Comparison of ENCODE assay signal across 1 cellular context in the genomic region with DNA sequence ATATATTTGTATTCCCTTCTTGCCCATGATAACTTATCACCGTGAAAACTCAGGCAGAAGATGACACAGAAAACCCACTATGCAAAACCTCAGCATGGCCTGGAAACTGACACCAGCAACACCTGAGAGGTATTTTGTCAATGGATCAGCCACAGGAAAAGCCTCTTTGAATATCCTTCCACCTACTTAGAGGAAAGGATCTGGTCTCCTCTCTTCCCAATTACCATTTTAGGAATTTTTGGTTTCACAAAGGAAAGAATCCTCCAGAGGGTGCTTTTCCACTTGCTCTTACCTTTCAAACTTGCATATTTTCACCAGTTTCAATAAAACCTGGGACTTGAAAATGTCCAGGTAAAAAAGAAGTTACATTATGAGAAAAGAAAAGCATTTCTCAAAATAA.
TF ChIP-seq lines count a peak whose summit lies in the region.

No MANE protein-coding gene starts in this region.

TF ChIP-seq in GM23338, 12 proteins besides CTCF, POLR2A, EP300 and RAD21 (continued from another document):
- TF ChIP-seq, protein P1, sequence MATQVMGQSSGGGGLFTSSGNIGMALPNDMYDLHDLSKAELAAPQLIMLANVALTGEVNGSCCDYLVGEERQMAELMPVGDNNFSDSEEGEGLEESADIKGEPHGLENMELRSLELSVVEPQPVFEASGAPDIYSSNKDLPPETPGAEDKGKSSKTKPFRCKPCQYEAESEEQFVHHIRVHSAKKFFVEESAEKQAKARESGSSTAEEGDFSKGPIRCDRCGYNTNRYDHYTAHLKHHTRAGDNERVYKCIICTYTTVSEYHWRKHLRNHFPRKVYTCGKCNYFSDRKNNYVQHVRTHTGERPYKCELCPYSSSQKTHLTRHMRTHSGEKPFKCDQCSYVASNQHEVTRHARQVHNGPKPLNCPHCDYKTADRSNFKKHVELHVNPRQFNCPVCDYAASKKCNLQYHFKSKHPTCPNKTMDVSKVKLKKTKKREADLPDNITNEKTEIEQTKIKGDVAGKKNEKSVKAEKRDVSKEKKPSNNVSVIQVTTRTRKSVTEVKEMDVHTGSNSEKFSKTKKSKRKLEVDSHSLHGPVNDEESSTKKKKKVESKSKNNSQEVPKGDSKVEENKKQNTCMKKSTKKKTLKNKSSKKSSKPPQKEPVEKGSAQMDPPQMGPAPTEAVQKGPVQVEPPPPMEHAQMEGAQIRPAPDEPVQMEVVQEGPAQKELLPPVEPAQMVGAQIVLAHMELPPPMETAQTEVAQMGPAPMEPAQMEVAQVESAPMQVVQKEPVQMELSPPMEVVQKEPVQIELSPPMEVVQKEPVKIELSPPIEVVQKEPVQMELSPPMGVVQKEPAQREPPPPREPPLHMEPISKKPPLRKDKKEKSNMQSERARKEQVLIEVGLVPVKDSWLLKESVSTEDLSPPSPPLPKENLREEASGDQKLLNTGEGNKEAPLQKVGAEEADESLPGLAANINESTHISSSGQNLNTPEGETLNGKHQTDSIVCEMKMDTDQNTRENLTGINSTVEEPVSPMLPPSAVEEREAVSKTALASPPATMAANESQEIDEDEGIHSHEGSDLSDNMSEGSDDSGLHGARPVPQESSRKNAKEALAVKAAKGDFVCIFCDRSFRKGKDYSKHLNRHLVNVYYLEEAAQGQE (IDR thresholded peaks at IDR 0.05; ENCODE audit: unreplicated experiment), result no peak
- TF ChIP-seq ZNF331 (CRISPR knock-in tag; IDR thresholded peaks at IDR 0.05; ENCODE audit: low read depth), result no peak
